18 cellular contexts compared by ENCODE assay signal in the genomic region with DNA sequence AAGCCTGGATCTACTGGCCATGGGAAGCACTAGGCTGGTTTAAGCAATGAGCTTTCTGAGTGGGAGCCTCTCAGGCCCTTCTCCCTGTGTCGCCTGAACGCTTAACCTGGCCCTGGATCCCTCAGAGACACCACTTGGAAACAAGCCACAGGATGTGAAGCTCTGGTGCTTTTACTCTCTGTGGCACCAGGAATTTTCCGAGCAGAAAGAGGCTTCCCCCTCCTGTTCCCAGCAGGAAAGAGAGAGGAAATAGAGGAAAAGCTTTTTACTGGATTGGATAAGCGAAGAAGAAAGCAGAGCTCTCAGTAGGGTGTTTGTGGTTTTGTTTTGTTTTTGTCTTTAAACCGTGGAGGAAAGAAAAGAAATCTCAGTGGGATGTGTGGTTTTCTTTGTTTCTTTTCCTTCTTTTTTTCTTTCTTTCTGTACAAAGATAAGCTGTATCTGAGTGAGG. TPM values are rescaled to one million over a fixed set of nuclear protein-coding genes. Genes with fewer than 3 reads are reported as not detected.
A peak's percentile ranks its signal among the peaks of the same experiment; 100 is the strongest.
DNase-seq lines count a peak whose midpoint lies in the region; ATAC-seq and TF ChIP-seq lines count a peak whose summit lies in the region.
"Had no signal": no experiment of that assay in that cellular context is flagged by ENCODE, and none has a peak within 500 bp of the region (broad histone marks: within the 10 kb centered on the region; RNA-seq: fewer than 3 reads in every experiment).

No MANE protein-coding gene starts in this region.

- H3K27ac Mint-ChIP-seq in GM23338: no peak overlapping the region
- H3K27ac Mint-ChIP-seq: stimulated activated effector memory CD8-positive, alpha-beta T cell treated with anti-CD3 and anti-CD28 coated beads, Interleukin-12 subunit alpha, Interleukin-12 subunit beta, amount 100 ng/mL, for 72 hours had no signal

- H3K4me1 Mint-ChIP-seq in GM23338: peaks cover 16% of the 10 kb centered on the region

- H3K79me2 ChIP-seq in GM23338 (replicated peaks; ENCODE audit: insufficient read depth): no peaks in the 10 kb centered on the region
- H3K79me2 ChIP-seq in hepatocyte: no peaks in the 10 kb centered on the region

- 43% methylated on average over 5 of the region's 5 CpGs for WGBS in hepatocyte (ENCODE audit: low lambda C conversion rate, missing lambda C conversion rate)
- WGBS in sigmoid colon, 2 donors: 43 to 59% methylated on average over 5 of the region's 5 CpGs

- no peaks in the 10 kb centered on the region; the same call in 2 of the 3 replicates for H3K36me3 Mint-ChIP-seq in GM23338 (ENCODE audit: low read depth)
- H3K36me3 Mint-ChIP-seq: stimulated activated effector memory CD8-positive, alpha-beta T cell treated with anti-CD3 and anti-CD28 coated beads, Interleukin-12 subunit alpha, Interleukin-12 subunit beta, amount 100 ng/mL, for 72 hours had no signal

- H4K20me1 ChIP-seq in GM23338 (replicated peaks; ENCODE audit: insufficient read depth) (no peaks in the 10 kb centered on the region), hepatocyte (ENCODE audit: insufficient read depth, poor library complexity, severe bottlenecking) (no peaks in the 10 kb centered on the region)

- H3K4me2 ChIP-seq in GM23338 (no peak overlapping the region), hepatocyte (peak overlapping the region; percentile 25)

- H3K9me3 ChIP-seq in ascending aorta (no peaks in the 10 kb centered on the region), hepatocyte (ENCODE audit: low read depth) (no peaks in the 10 kb centered on the region), sigmoid colon (no peaks in the 10 kb centered on the region)
- H3K9me3 ChIP-seq: BE2C, pancreas had no signal

- H3K4me1 ChIP-seq in GM23338 (ENCODE audit: insufficient read depth) (no peaks in the 10 kb centered on the region), ascending aorta (peaks cover 0 to 21% of the 10 kb centered on the region in 2 donors), hepatocyte (ENCODE audit: insufficient read depth) (peaks cover 4% of the 10 kb centered on the region), sigmoid colon (peaks cover 0 to 65% (median 50%) of the 10 kb centered on the region in 4 donors)
- H3K4me1 ChIP-seq: BE2C had no signal

- H3K4me3 ChIP-seq in GM23338 (no peak overlapping the region), ascending aorta (no peak overlapping the region), hepatocyte (no peak overlapping the region), sigmoid colon (no peak overlapping the region)
- H3K4me3 ChIP-seq: pancreas had no signal

- no peak overlapping the region for H3K4me3 Mint-ChIP-seq in GM23338
- H3K4me3 Mint-ChIP-seq: stimulated activated effector memory CD8-positive, alpha-beta T cell treated with anti-CD3 and anti-CD28 coated beads, Interleukin-12 subunit alpha, Interleukin-12 subunit beta, amount 100 ng/mL, for 72 hours had no signal

- H3K9me2 ChIP-seq in GM23338 (ENCODE audit: insufficient read depth) (no peaks in the 10 kb centered on the region), hepatocyte (replicated peaks; ENCODE audit: insufficient read depth) (no peaks in the 10 kb centered on the region)

- no peak for TF ChIP-seq EP300 in sigmoid colon (IDR thresholded peaks at IDR 0.05)

- no peaks in the 10 kb centered on the region for H3K36me3 ChIP-seq in GM23338 (ENCODE audit: insufficient read depth)
- H3K36me3 ChIP-seq in ascending aorta: no peaks in the 10 kb centered on the region
- H3K36me3 ChIP-seq in hepatocyte (replicated peaks; ENCODE audit: insufficient read depth, low read depth): no peaks in the 10 kb centered on the region
- H3K36me3 ChIP-seq in sigmoid colon: no peaks in the 10 kb centered on the region
- H3K36me3 ChIP-seq: BE2C, pancreas had no signal

- H2AFZ ChIP-seq in GM23338 (no peak overlapping the region), hepatocyte (no peak overlapping the region)

- no peaks in the 10 kb centered on the region for H3F3A ChIP-seq in GM23338 (replicated peaks; ENCODE audit: low read depth)

- H3K27me3 Mint-ChIP-seq in GM23338 (ENCODE audit: insufficient read depth, low read depth, poor library complexity): peaks cover 25% of the 10 kb centered on the region

- no peaks in the 10 kb centered on the region for H3K9me3 Mint-ChIP-seq in GM23338
- H3K9me3 Mint-ChIP-seq: stimulated activated effector memory CD8-positive, alpha-beta T cell treated with anti-CD3 and anti-CD28 coated beads, Interleukin-12 subunit alpha, Interleukin-12 subunit beta, amount 100 ng/mL, for 72 hours had no signal

- intact Hi-C loops in ascending aorta (cut with DNase I): loop anchor here (10.0 kb wide), 2 partner anchors 397 to 927 kb away; a partner anchor contains a TSS
- intact Hi-C loops in sigmoid colon (cut with DNase I): loop anchor here (10.0 kb wide), 2 partner anchors 173 to 837 kb away; a partner anchor contains a TSS

- H3K27ac ChIP-seq in GM23338 (ENCODE audit: low read depth) (no peak overlapping the region), ascending aorta (peak overlapping the region; percentile 52 to 72), hepatocyte (no peak overlapping the region), sigmoid colon (peak overlapping the region; percentile 52 to 91 (median 80))
- H3K27ac ChIP-seq: HL-60 had no signal

- H3K27me3 ChIP-seq in GM23338 (ENCODE audit: insufficient read depth) (peaks cover 24% of the 10 kb centered on the region), ascending aorta (no peaks in the 10 kb centered on the region), hepatocyte (peaks cover 5% of the 10 kb centered on the region), sigmoid colon (no peaks in the 10 kb centered on the region)
- H3K27me3 ChIP-seq: pancreas had no signal

- TF ChIP-seq POLR2A in sigmoid colon (IDR thresholded peaks at IDR 0.05): no peak

- DNase-seq in GM23338 (ENCODE audit: low spot score) (peak; percentile 35), ascending aorta (ENCODE audit: low spot score in 2 of 2) (no peak), hepatocyte (ENCODE audit: low spot score) (no peak), sigmoid colon (peak; percentile 63), HuH-7.5 (ENCODE audit: low spot score) (no peak), globus pallidus (ENCODE audit: low spot score) (no peak), activated gamma-delta T cell (lab: John Stamatoyannopoulos, UW) (no peak)
- DNase-seq: activated CD4-positive, alpha-beta T cell treated with anti-CD3 and anti-CD28 coated beads for 1 hour; BE2C; EL; head of caudate nucleus; pancreas; PC-3; stimulated activated CD4-positive, alpha-beta T cell treated with anti-CD3 and anti-CD28 coated beads, Interleukin-2, amount 100 ng/mL, for 48 hours had no signal

- ATAC-seq in GM23338 (peak; percentile 54), HG02571 (IDR thresholded peaks at IDR 0.05; ENCODE audit: unreplicated experiment) (no peak)
- ATAC-seq: left lobe of liver; PC-3; stimulated activated effector memory CD8-positive, alpha-beta T cell treated with anti-CD3 and anti-CD28 coated beads, Interleukin-12 subunit alpha, Interleukin-12 subunit beta, amount 100 ng/mL, for 72 hours had no signal

- TF ChIP-seq CTCF in GM23338 (conservative IDR thresholded peaks at IDR 0.05; ENCODE audit: low read depth in 2 of 2) (no peak), ascending aorta (IDR thresholded peaks at IDR 0.05) (no peak), hepatocyte (IDR thresholded peaks at IDR 0.05; ENCODE audit: poor library complexity) (no peak), sigmoid colon (IDR thresholded peaks at IDR 0.05) (no peak)

TF ChIP-seq in GM23338, 12 proteins besides CTCF, POLR2A, EP300 and RAD21:
- TF ChIP-seq NANOG (IDR thresholded peaks at IDR 0.05; ENCODE audit: borderline replicate concordance): no peak
- TF ChIP-seq, protein P1, sequence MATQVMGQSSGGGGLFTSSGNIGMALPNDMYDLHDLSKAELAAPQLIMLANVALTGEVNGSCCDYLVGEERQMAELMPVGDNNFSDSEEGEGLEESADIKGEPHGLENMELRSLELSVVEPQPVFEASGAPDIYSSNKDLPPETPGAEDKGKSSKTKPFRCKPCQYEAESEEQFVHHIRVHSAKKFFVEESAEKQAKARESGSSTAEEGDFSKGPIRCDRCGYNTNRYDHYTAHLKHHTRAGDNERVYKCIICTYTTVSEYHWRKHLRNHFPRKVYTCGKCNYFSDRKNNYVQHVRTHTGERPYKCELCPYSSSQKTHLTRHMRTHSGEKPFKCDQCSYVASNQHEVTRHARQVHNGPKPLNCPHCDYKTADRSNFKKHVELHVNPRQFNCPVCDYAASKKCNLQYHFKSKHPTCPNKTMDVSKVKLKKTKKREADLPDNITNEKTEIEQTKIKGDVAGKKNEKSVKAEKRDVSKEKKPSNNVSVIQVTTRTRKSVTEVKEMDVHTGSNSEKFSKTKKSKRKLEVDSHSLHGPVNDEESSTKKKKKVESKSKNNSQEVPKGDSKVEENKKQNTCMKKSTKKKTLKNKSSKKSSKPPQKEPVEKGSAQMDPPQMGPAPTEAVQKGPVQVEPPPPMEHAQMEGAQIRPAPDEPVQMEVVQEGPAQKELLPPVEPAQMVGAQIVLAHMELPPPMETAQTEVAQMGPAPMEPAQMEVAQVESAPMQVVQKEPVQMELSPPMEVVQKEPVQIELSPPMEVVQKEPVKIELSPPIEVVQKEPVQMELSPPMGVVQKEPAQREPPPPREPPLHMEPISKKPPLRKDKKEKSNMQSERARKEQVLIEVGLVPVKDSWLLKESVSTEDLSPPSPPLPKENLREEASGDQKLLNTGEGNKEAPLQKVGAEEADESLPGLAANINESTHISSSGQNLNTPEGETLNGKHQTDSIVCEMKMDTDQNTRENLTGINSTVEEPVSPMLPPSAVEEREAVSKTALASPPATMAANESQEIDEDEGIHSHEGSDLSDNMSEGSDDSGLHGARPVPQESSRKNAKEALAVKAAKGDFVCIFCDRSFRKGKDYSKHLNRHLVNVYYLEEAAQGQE (IDR thresholded peaks at IDR 0.05; ENCODE audit: unreplicated experiment): no peak
- TF ChIP-seq CREB1 (CRISPR knock-in tag; IDR thresholded peaks at IDR 0.05; ENCODE audit: low read depth): no peak
TF ChIP-seq in GM23338: peak in this region for 0.

RNA-seq across cellular contexts. Expression of a gene that starts 34.5 kb away (rescaled TPM):
- total RNA-seq in GM23338 (2014; rRNA removed; shearing (Covaris generic)): 0.17 and 0.50 TPM in 2 replicates
- polyA plus RNA-seq in GM23338 (2016; fragmentation: Nextera tagmentation; extraction: Ambion mirVana): 0.18 TPM in 1 of 2 replicates, not detected in the other
- total RNA-seq in ascending aorta: 58.6 TPM
- total RNA-seq in hepatocyte: 105 and 106 TPM in 2 replicates
- polyA plus RNA-seq in hepatocyte: 87.2 and 97.6 TPM in 2 replicates
- total RNA-seq in sigmoid colon: 100 to 1,000 TPM in 1 of 4 donors, 10 to 100 TPM in 3; 21.4 to 104 (median 58.0) TPM
- polyA plus RNA-seq in sigmoid colon: 1 to 10 TPM in 2 of 3 donors, under 1 TPM in 1; under 0.01 to 7.1 (median 1.8) TPM

Comparison
In these comparisons a context has a peak if more than half of its experiments do, and no peak if none do; other contexts are left out.
1. DNase-seq: peak in GM23338 (single experiment) and sigmoid colon (single experiment); none in ascending aorta (0 of 2), hepatocyte (single experiment), HuH-7.5 (single experiment), globus pallidus (single experiment) and activated gamma-delta T cell (single experiment).
2. H3K27ac ChIP-seq: peak in ascending aorta (2 of 2) and sigmoid colon (4 of 4); none in GM23338 (single experiment) and hepatocyte (single experiment).
3. RNA of a gene that starts 34.5 kb away (total RNA-seq): 105 to 106 TPM in hepatocyte, 21.4 to 104 TPM in sigmoid colon and 58.6 TPM in ascending aorta (single experiment); 0.17 to 0.50 TPM in GM23338; every median in the first group is over 10 times any median in the second.